16 cellular contexts compared by ENCODE assay signal in the genomic region with DNA sequence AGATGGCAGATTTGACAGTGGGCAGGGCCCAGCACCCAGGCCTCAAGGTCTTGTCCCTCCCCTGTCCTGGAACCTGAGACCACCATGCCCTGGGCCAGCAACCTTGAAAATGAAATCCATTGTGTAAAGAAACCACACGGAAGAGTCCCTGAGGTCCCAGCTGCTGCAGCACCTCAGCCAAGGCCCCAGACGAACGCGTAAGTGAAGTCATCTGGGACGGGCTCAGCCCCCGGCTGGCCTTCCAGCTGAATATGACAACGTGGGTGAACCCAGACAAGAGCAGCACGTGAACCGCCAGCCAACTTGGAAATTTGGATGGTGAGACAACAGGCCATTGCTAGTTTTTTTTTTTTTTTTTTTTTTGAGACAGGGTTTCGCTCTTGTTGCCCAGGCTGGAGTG.
DNase-seq lines count a peak whose midpoint lies in the region; ATAC-seq, FAIRE-seq and TF ChIP-seq lines count a peak whose summit lies in the region.
"Had no signal": no experiment of that assay in that cellular context is flagged by ENCODE, and none has a peak within 500 bp of the region (broad histone marks: within the 10 kb centered on the region; RNA-seq: fewer than 3 reads in every experiment).

No MANE protein-coding gene starts in this region.

- H2BK15ac ChIP-seq in H9 (ENCODE audit: low read depth, low read length): no peak overlapping the region
- no peak overlapping the region for H2BK15ac ChIP-seq in H1 (ENCODE audit: low read length)

- H3K14ac ChIP-seq in H9 (ENCODE audit: insufficient read depth, low read length): no peak overlapping the region
- H3K14ac ChIP-seq in H1 (ENCODE audit: insufficient read length): no peak overlapping the region

- H3K23ac ChIP-seq in H9 (ENCODE audit: insufficient read length, low read depth, low read length) (no peak overlapping the region), H1 (ENCODE audit: insufficient read length) (no peak overlapping the region)

- H3K4ac ChIP-seq in H9 (ENCODE audit: low read depth, low read length) (no peak overlapping the region), H1 (replicated peaks; ENCODE audit: insufficient read length, low read depth, low read length) (no peak overlapping the region)

- H3T11ph ChIP-seq in H9 (ENCODE audit: low read length): no peak overlapping the region

- TF ChIP-seq CTCF in H9 (conservative IDR thresholded peaks at IDR 0.05): no peak
- TF ChIP-seq CTCF in H1 (IDR thresholded peaks at IDR 0.05; ENCODE audit: control extremely low read depth in 1 of 3, insufficient read depth in 1 of 3, low read depth in 1 of 3, low read length in 3 of 3): no peak
- no peak for TF ChIP-seq CTCF in psoas muscle (IDR thresholded peaks at IDR 0.05)

- FAIRE-seq in H1 (lab: Jason Lieb, UNC): no peak

- H3K27ac ChIP-seq in BLaER1 (peak overlapping the region; percentile 36; the same call in 1 of the 2 replicates), H9 (ENCODE audit: insufficient read length, low read depth, low read length) (no peak overlapping the region), H1 (ENCODE audit: low read depth, low read length) (no peak overlapping the region), psoas muscle (peak overlapping the region; percentile 60)

- no peaks in the 10 kb centered on the region for H3K9me3 ChIP-seq in BLaER1
- no peaks in the 10 kb centered on the region for H3K9me3 ChIP-seq in H9 (ENCODE audit: control insufficient read depth, low read depth, low read length)
- no peaks in the 10 kb centered on the region for H3K9me3 ChIP-seq in H1 (ENCODE audit: insufficient read depth in 2 of 2, low read depth in 1 of 2, low read length in 1 of 2)
- no peaks in the 10 kb centered on the region for H3K9me3 ChIP-seq in psoas muscle
- H3K9me3 ChIP-seq: HAP-1 had no signal

- no peak overlapping the region for H3K56ac ChIP-seq in H9 (ENCODE audit: insufficient read length, low read depth, low read length)
- H3K56ac ChIP-seq in H1 (replicated peaks; ENCODE audit: insufficient read length, low read depth, low read length): no peak overlapping the region

- H3K4me1 ChIP-seq in BLaER1 (peaks cover 30% of the 10 kb centered on the region), H9 (ENCODE audit: insufficient read depth, low read length) (peaks cover 3% of the 10 kb centered on the region; the same call in 1 of the 2 replicates), H1 (replicated peaks in 1 of 4; ENCODE audit: control insufficient read depth in 3 of 4, insufficient read depth in 4 of 4, low read length in 3 of 4) (peaks cover 1 to 11% (median 7%) of the 10 kb centered on the region in 4 experiments), psoas muscle (peaks cover 53% of the 10 kb centered on the region)

- no peak overlapping the region for H3K4me3 ChIP-seq in BLaER1
- no peak overlapping the region for H3K4me3 ChIP-seq in H1 (ENCODE audit: extremely low read depth in 1 of 4, insufficient read depth in 2 of 4, low read depth in 3 of 4, low read length in 4 of 4)
- no peak overlapping the region for H3K4me3 ChIP-seq in psoas muscle
- H3K4me3 ChIP-seq: HAP-1 had no signal

- no peak overlapping the region for H4K91ac ChIP-seq in H9 (ENCODE audit: insufficient read length, low read depth, low read length)
- H4K91ac ChIP-seq in H1 (replicated peaks; ENCODE audit: insufficient read length, low read length): no peak overlapping the region

- H3K9ac ChIP-seq in BLaER1: no peak overlapping the region
- H3K9ac ChIP-seq in H9 (ENCODE audit: extremely low read depth, insufficient read length, low read length): no peak overlapping the region
- no peak overlapping the region for H3K9ac ChIP-seq in H1 (replicated peaks in 1 of 4; ENCODE audit: extremely low read depth in 1 of 4, low read depth in 3 of 4, low read length in 3 of 4)

- no peak for TF ChIP-seq RAD21 in H1 (IDR thresholded peaks at IDR 0.05 in 1 of 2, conservative IDR thresholded peaks at IDR 0.05 in 1 of 2; ENCODE audit: low read depth in 2 of 2, low read length in 2 of 2)

- H3K27me3 ChIP-seq in BLaER1 (no peaks in the 10 kb centered on the region), H9 (ENCODE audit: insufficient read depth, low read length) (no peaks in the 10 kb centered on the region), H1 (replicated peaks in 1 of 4; ENCODE audit: control insufficient read depth in 3 of 4, extremely low read depth in 1 of 4, insufficient read depth in 3 of 4, low read length in 3 of 4) (no peaks in the 10 kb centered on the region), psoas muscle (ENCODE audit: insufficient read depth in 3 of 3, low read length in 2 of 3) (no peaks in the 10 kb centered on the region)

- CTCF ChIA-PET in H1 (lab: Charles Lee; ENCODE audit: partially characterized antibody): interaction anchor here (0.5 to 1.4 kb wide), 3 partner anchors 11 to 121 kb away, joined by 3 to 5 read pairs (median 4); no protein-coding TSS in a partner anchor

- peaks cover 31% of the 10 kb centered on the region in 2 experiments for H3K4me1 Mint-ChIP-seq in H9
- H3K4me1 Mint-ChIP-seq: IgD-negative memory B cell had no signal

- H3K23me2 ChIP-seq in H9 (ENCODE audit: insufficient read length, low read depth, low read length, poor library complexity, severe bottlenecking): no peaks in the 10 kb centered on the region
- H3K23me2 ChIP-seq in H1 (ENCODE audit: low read depth, low read length): no peaks in the 10 kb centered on the region

- H2AK5ac ChIP-seq in H9 (ENCODE audit: insufficient read length, low read length) (no peak overlapping the region), H1 (ENCODE audit: low read depth, low read length) (no peak overlapping the region)

- no peak overlapping the region for H3K4me3 Mint-ChIP-seq in H9
- H3K4me3 Mint-ChIP-seq: CD4-positive, alpha-beta T cell; IgD-negative memory B cell had no signal

- no peaks in the 10 kb centered on the region for H3K9me3 Mint-ChIP-seq in H9
- H3K9me3 Mint-ChIP-seq: CD4-positive, alpha-beta T cell; IgD-negative memory B cell had no signal

- WGBS in H9 (ENCODE audit: extremely low coverage, insufficient read length, low lambda C conversion rate): no CpG with 5 or more reads among the region's 10 CpGs
- WGBS in H1 (ENCODE audit: extremely low coverage in 1 of 2, insufficient coverage in 1 of 2, insufficient read length in 1 of 2, insufficient replicate concordance in 2 of 2, low coverage in 1 of 2, low lambda C conversion rate in 2 of 2, missing lambda C conversion rate in 1 of 2), 2 experiments: 88% methylated on average over 9 of the region's 10 CpGs; no CpG with 5 or more reads in 1 of the 2 experiments
- 31 to 49% (median 35%) methylated on average over 10 of the region's 10 CpGs for WGBS in psoas muscle, 3 donors

- no peak overlapping the region for H2BK20ac ChIP-seq in H9 (ENCODE audit: low read depth, low read length, poor library complexity, severe bottlenecking)
- no peak overlapping the region for H2BK20ac ChIP-seq in H1 (ENCODE audit: low read length)

- H2BK5ac ChIP-seq in H9 (ENCODE audit: insufficient read length, low read length) (no peak overlapping the region), H1 (ENCODE audit: low read depth, low read length) (0 out of 2 replicates have a peak overlapping the region, but pooled peaks have one; percentile 41)

- POLR2A ChIA-PET in H1 (lab: Charles Lee; ENCODE audit: partially characterized antibody): interaction anchor here (0.7 kb wide), 1 partner anchor 8 kb away, joined by 3 read pairs; no protein-coding TSS in a partner anchor

- H2BK120ac ChIP-seq in H9 (ENCODE audit: low read depth, low read length, poor library complexity, severe bottlenecking) (no peak overlapping the region), H1 (replicated peaks; ENCODE audit: low read depth, low read length) (no peak overlapping the region)

- H4K20me1 ChIP-seq in BLaER1: peaks cover 83% of the 10 kb centered on the region
- H4K20me1 ChIP-seq in H9 (ENCODE audit: control insufficient read depth, insufficient read depth, insufficient read length): no peaks in the 10 kb centered on the region
- H4K20me1 ChIP-seq in H1 (replicated peaks in 1 of 2; ENCODE audit: control insufficient read depth in 1 of 2, insufficient read depth in 2 of 2, low read length in 2 of 2): no peaks in the 10 kb centered on the region

- H2BK12ac ChIP-seq in H9 (ENCODE audit: insufficient read length, low read depth, low read length): no peak overlapping the region
- no peak overlapping the region for H2BK12ac ChIP-seq in H1 (ENCODE audit: low read depth, low read length)

- intact Hi-C loops in psoas muscle (cut with DNase I): loop anchor here in 1 of 2 donors (5.0 kb wide), 1 partner anchor 70 kb away; a partner anchor contains a TSS

- H3K27me3 Mint-ChIP-seq in H9 (ENCODE audit: low read depth): no peaks in the 10 kb centered on the region
- H3K27me3 Mint-ChIP-seq: CD4-positive, alpha-beta T cell; IgD-negative memory B cell had no signal

- ATAC-seq in psoas muscle: peak; percentile 74 to 86 (median 85)
- no peak for ATAC-seq in GM19452 (IDR thresholded peaks at IDR 0.05; ENCODE audit: unreplicated experiment)
- no peak for ATAC-seq in stimulated activated naive CD8-positive, alpha-beta T cell treated with anti-CD3 and anti-CD28 coated beads, Interleukin-15, Interleukin-2, amounts not matched to agents 100 U/mL and 50 U/mL, for 24 hours

- peak overlapping the region; percentile 20 to 40 (median 28); a peak in 2 of 7 replicates for H3K27ac Mint-ChIP-seq in H9
- H3K27ac Mint-ChIP-seq: CD4-positive, alpha-beta T cell; IgD-negative memory B cell had no signal

- H3K79me2 ChIP-seq in H9 (ENCODE audit: insufficient read depth, low read length): no peaks in the 10 kb centered on the region
- no peaks in the 10 kb centered on the region for H3K79me2 ChIP-seq in H1 (ENCODE audit: control insufficient read depth in 1 of 2, insufficient read depth in 2 of 2, low read length in 2 of 2)

- H3K4me2 ChIP-seq in BLaER1: peak overlapping the region; percentile 50
- no peak overlapping the region for H3K4me2 ChIP-seq in H9 (ENCODE audit: insufficient read depth, insufficient read length, low read length)
- no peak overlapping the region for H3K4me2 ChIP-seq in H1 (ENCODE audit: insufficient read depth in 1 of 2, low read depth in 2 of 2, low read length in 2 of 2)

- no peak for DNase-seq in H9
- no peak for DNase-seq in H1 (ENCODE audit: low read depth in 1 of 2, low spot score in 2 of 2)
- DNase-seq in psoas muscle: peak; percentile 35 to 71
- no peak for DNase-seq in stimulated activated naive CD8-positive, alpha-beta T cell treated with anti-CD3 and anti-CD28 coated beads, Interleukin-15, Interleukin-2, amounts not matched to agents 100 U/mL and 50 U/mL, for 24 hours
- DNase-seq in activated naive CD4-positive, alpha-beta T cell treated with anti-CD3 and anti-CD28 coated beads, Interleukin-2, amount 50 U/mL, for 16 hours: no peak
- DNase-seq: CD4-positive, alpha-beta T cell; DMS53; Kasumi-1; NCI-H1105 treated with DMSO at 0.1 percent for 48 hours; NCI-H187; NCI-H446; NCI-H69 had no signal

- no peaks in the 10 kb centered on the region for H3K36me3 Mint-ChIP-seq in H9 (ENCODE audit: insufficient read depth in 1 of 3, low read depth in 3 of 3)

- no peak overlapping the region for H3K18ac ChIP-seq in H9 (ENCODE audit: insufficient read length, low read depth, low read length)
- no peak overlapping the region for H3K18ac ChIP-seq in H1 (ENCODE audit: extremely low read depth, low read length)

- H3K79me1 ChIP-seq in H9 (ENCODE audit: insufficient read depth, low read depth, low read length, poor library complexity, severe bottlenecking) (no peaks in the 10 kb centered on the region), H1 (ENCODE audit: low read depth, low read length) (no peaks in the 10 kb centered on the region)

- H3K36me3 ChIP-seq in BLaER1 (peaks cover 9% of the 10 kb centered on the region; the same call in 1 of the 2 replicates), H1 (ENCODE audit: control insufficient read depth in 2 of 4, insufficient read depth in 4 of 4, low read length in 3 of 4) (no peaks in the 10 kb centered on the region), psoas muscle (ENCODE audit: insufficient read depth in 1 of 2, low read depth in 1 of 2) (no peaks in the 10 kb centered on the region)
- H3K36me3 ChIP-seq: HAP-1 had no signal

- TF ChIP-seq POLR2A in H1 (IDR thresholded peaks at IDR 0.05; ENCODE audit: control extremely low read depth in 1 of 2, low read depth in 2 of 2, low read length in 2 of 2): no peak

- H4K5ac ChIP-seq in H9 (ENCODE audit: insufficient read length, low read depth, low read length) (no peak overlapping the region), H1 (ENCODE audit: insufficient read length, low read depth, low read length) (no peak overlapping the region)

- H2AFZ ChIP-seq in H9 (ENCODE audit: low read length): no peak overlapping the region
- H2AFZ ChIP-seq in H1 (ENCODE audit: low read length): no peak overlapping the region

- no peak for TF ChIP-seq EP300 in H1 (IDR thresholded peaks at IDR 0.05; ENCODE audit: borderline replicate concordance in 1 of 2, low read depth in 2 of 2, low read length in 2 of 2)

- H4K8ac ChIP-seq in H9 (replicated peaks; ENCODE audit: insufficient read length, low read depth, low read length): no peak overlapping the region
- H4K8ac ChIP-seq in H1 (ENCODE audit: extremely low read depth, insufficient read depth, low read length): no peak overlapping the region

Comparison
In these comparisons a context has a peak if more than half of its experiments do, and no peak if none do; other contexts are left out.
1. H3K27ac ChIP-seq: peak in BLaER1 (single experiment) and psoas muscle (single experiment); none in H9 (single experiment) and H1 (single experiment).
2. DNase-seq: peak in psoas muscle (2 of 2); none in H9 (single experiment), H1 (0 of 2), stimulated activated naive CD8-positive, alpha-beta T cell treated with anti-CD3 and anti-CD28 coated beads, Interleukin-15, Interleukin-2, amounts not matched to agents 100 U/mL and 50 U/mL, for 24 hours (single experiment) and activated naive CD4-positive, alpha-beta T cell treated with anti-CD3 and anti-CD28 coated beads, Interleukin-2, amount 50 U/mL, for 16 hours (single experiment).
3. ATAC-seq: peak in psoas muscle (4 of 4); none in GM19452 (single experiment) and stimulated activated naive CD8-positive, alpha-beta T cell treated with anti-CD3 and anti-CD28 coated beads, Interleukin-15, Interleukin-2, amounts not matched to agents 100 U/mL and 50 U/mL, for 24 hours (single experiment).